34 cellular contexts compared by ENCODE assay signal in the genomic region with DNA sequence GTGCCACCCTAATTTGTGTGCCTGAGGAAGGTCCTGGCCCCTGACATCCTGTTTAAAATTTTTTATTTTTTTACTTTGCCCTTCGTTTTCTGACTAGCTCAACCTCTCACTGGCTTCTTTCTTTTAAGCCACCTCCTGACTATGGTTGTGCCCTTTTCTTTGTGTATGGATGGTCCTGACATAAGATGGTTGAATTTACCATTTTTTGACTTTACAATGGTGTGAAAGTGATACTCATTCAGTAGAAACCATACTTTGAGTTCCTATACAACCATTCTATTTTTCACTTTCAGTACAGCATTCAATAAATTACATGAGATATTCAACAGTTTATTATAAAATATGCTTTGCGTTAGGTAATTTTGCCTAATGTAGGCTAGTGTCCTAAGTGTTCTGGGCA.
"Had no signal": no experiment of that assay in that cellular context is flagged by ENCODE, and none has a peak within 500 bp of the region (broad histone marks: within the 10 kb centered on the region; RNA-seq: fewer than 3 reads in every experiment).

No MANE protein-coding gene starts in this region.

- H3K4me1 ChIP-seq: ascending aorta, colonic mucosa had no signal

- H3K27me3 ChIP-seq: ascending aorta, cardiac muscle cell, colonic mucosa had no signal

- H3K9me3 ChIP-seq: ascending aorta, colonic mucosa had no signal

- H3K4me3 ChIP-seq: ascending aorta, cardiac muscle cell, colonic mucosa had no signal

- FAIRE-seq: bronchial epithelial cell, TTC549 had no signal

- H3K27ac ChIP-seq: ascending aorta, cardiac muscle cell, colonic mucosa, WERI-Rb-1 had no signal

- H3K36me3 ChIP-seq: ascending aorta, cardiac muscle cell, colonic mucosa, WERI-Rb-1 had no signal

- DNase-seq: activated CD4-positive, alpha-beta memory T cell treated with anti-CD3 and anti-CD28 coated beads, Interleukin-2, amount 10 ng/mL, durations not matched to agents 7 days and 5 days; activated CD4-positive, alpha-beta T cell treated with anti-CD3 and anti-CD28 coated beads for 1 hour; activated CD4-positive, alpha-beta T cell treated with anti-CD3 and anti-CD28 coated beads for 36 hours; activated CD4-positive, alpha-beta T cell treated with anti-CD3 and anti-CD28 coated beads for 48 hours; activated CD4-positive, alpha-beta T cell treated with anti-CD3 and anti-CD28 coated beads, Interleukin-2, amount 10 ng/mL, durations not matched to agents 7 days and 5 days; activated CD4-positive, alpha-beta T cell treated with anti-CD3 and anti-CD28 coated beads, Interleukin-2, amount 50 U/mL, for 48 hours; activated CD4-positive, CD25-positive, alpha-beta regulatory T cell; activated CD8-positive, alpha-beta memory T cell treated with anti-CD3 and anti-CD28 coated beads for 24 hours; activated CD8-positive, alpha-beta memory T cell treated with anti-CD3 and anti-CD28 coated beads, Interleukin-2, amount 10 ng/mL, durations not matched to agents 7 days and 5 days; activated CD8-positive, alpha-beta memory T cell treated with anti-CD3 and anti-CD28 coated beads, Interleukin-2, amount 50 U/mL, for 48 hours; activated CD8-positive, alpha-beta T cell treated with anti-CD3 and anti-CD28 coated beads, Interleukin-2, amount 10 ng/mL, durations not matched to agents 7 days and 5 days; activated effector memory CD4-positive, alpha-beta T cell treated with Interleukin-2 at 50 U/mL for 16 hours; activated gamma-delta T cell treated with Interleukin-2 at 50 U/mL for 16 hours; activated naive CD4-positive, alpha-beta T cell; activated naive CD4-positive, alpha-beta T cell treated with anti-CD3 and anti-CD28 coated beads for 36 hours; activated naive CD4-positive, alpha-beta T cell treated with anti-CD3 and anti-CD28 coated beads, Interleukin-2, amount 50 U/mL, for 16 hours; activated naive CD8-positive, alpha-beta T cell treated with anti-CD3 and anti-CD28 coated beads for 36 hours; activated T-cell treated with anti-CD3 and anti-CD28 coated beads, Interleukin-2, amount 50 U/mL, for 24 hours; activated T-cell treated with anti-CD3 and anti-CD28 coated beads, Interleukin-2, amount 50 U/mL, for 48 hours; amygdala; anterior cingulate cortex; caudate nucleus; cerebellar nuclear complex; colonic mucosa; T-helper 2 cell; T-helper 9 cell; WERI-Rb-1 had no signal

- ATAC-seq: activated CD4-positive, alpha-beta T cell treated with anti-CD3 and anti-CD28 coated beads for 36 hours; activated CD4-positive, CD25-positive, alpha-beta regulatory T cell treated with anti-CD3 and anti-CD28 coated beads, Interleukin-2, amount 50 U/mL, for 24 hours; activated CD8-positive, alpha-beta memory T cell treated with anti-CD3 and anti-CD28 coated beads, Interleukin-2, amount 10 ng/mL, durations not matched to agents 7 days and 5 days; activated CD8-positive, alpha-beta T cell treated with anti-CD3 and anti-CD28 coated beads, Interleukin-2, amount 10 ng/mL, durations not matched to agents 7 days and 5 days; activated naive CD4-positive, alpha-beta T cell treated with anti-CD3 and anti-CD28 coated beads, Interleukin-2, amount 50 U/mL, for 72 hours; WTC11 had no signal
